1 cellular context compared by ENCODE assay signal in the genomic region with DNA sequence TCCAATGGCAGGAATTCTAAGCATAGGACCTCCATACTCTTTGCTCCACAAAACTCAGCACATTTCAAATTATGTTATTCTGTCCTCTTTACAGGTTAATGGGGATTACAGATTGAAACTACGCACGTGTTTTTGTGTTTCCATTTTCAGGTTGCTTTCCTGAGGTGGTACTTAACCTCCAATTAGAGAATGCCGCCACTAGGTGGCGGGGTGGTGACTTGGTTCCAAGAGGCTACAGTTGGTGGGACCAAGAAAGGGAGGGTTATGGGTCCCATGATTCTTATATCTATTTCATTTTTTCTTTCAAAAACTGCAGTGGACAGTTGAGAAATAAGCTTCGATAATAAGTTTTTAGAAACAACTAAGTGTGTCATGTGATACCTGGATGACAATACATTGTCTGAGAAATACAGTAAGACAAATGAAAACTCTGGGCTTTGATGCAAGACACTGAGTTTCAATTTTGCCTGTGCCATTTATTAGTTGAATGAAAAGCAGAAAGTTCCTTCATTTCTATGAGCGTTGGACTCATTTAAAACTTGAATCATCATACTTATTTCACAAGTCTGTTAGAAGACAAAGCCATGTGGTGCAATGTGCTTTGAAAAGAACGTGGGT.
TF ChIP-seq lines count a peak whose summit lies in the region.

No MANE protein-coding gene starts in this region.

TF ChIP-seq in IMR-90, 13 proteins besides CTCF, POLR2A, EP300 and RAD21:
- TF ChIP-seq, protein P1, sequence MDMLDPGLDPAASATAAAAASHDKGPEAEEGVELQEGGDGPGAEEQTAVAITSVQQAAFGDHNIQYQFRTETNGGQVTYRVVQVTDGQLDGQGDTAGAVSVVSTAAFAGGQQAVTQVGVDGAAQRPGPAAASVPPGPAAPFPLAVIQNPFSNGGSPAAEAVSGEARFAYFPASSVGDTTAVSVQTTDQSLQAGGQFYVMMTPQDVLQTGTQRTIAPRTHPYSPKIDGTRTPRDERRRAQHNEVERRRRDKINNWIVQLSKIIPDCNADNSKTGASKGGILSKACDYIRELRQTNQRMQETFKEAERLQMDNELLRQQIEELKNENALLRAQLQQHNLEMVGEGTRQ (IDR thresholded peaks at IDR 0.05; ENCODE audit: low read depth, low read length) = no peak
- no peak for TF ChIP-seq RCOR1 (IDR thresholded peaks at IDR 0.05; ENCODE audit: insufficient replicate concordance, low read length)
- no peak for TF ChIP-seq BHLHE40 (IDR thresholded peaks at IDR 0.05; ENCODE audit: low read depth, low read length)
- TF ChIP-seq RFX5 (IDR thresholded peaks at IDR 0.05; ENCODE audit: low read depth, low read length) = no peak
- TF ChIP-seq, protein P2, sequence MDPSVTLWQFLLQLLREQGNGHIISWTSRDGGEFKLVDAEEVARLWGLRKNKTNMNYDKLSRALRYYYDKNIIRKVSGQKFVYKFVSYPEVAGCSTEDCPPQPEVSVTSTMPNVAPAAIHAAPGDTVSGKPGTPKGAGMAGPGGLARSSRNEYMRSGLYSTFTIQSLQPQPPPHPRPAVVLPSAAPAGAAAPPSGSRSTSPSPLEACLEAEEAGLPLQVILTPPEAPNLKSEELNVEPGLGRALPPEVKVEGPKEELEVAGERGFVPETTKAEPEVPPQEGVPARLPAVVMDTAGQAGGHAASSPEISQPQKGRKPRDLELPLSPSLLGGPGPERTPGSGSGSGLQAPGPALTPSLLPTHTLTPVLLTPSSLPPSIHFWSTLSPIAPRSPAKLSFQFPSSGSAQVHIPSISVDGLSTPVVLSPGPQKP (IDR thresholded peaks at IDR 0.05; ENCODE audit: borderline replicate concordance, low read depth, low read length) = no peak
- TF ChIP-seq SMC3 (IDR thresholded peaks at IDR 0.05; ENCODE audit: low read depth, low read length) = no peak
- TF ChIP-seq MAFK (IDR thresholded peaks at IDR 0.05; ENCODE audit: low read depth, low read length) = no peak
- TF ChIP-seq CEBPB (IDR thresholded peaks at IDR 0.05; ENCODE audit: low read depth, low read length) = no peak
- no peak for TF ChIP-seq MAZ (IDR thresholded peaks at IDR 0.05; ENCODE audit: borderline replicate concordance, low read depth, low read length)
- no peak for TF ChIP-seq MXI1 (IDR thresholded peaks at IDR 0.05; ENCODE audit: borderline replicate concordance, low read depth, low read length)
- TF ChIP-seq NFE2L2 (IDR thresholded peaks at IDR 0.05; ENCODE audit: low read depth, low read length) = no peak
- TF ChIP-seq CHD1 (IDR thresholded peaks at IDR 0.05; ENCODE audit: low read depth, low read length) = no peak
- TF ChIP-seq FOS (IDR thresholded peaks at IDR 0.05; ENCODE audit: low read depth, low read length) = no peak
